ENCODE assay signal across 1 cellular context in genomic region chr1:207152792-207153434, GRCh38.
TF ChIP-seq lines count a peak whose summit lies in the region.

No MANE protein-coding gene starts in this region.

TF ChIP-seq in HepG2, 621 proteins besides CTCF, POLR2A, EP300 and RAD21 (continued from another document and continues in another):
- TF ChIP-seq HIVEP1 (CRISPR knock-in tag; IDR thresholded peaks at IDR 0.05) (no peak), ZNF234 (CRISPR knock-in tag; conservative IDR thresholded peaks at IDR 0.05) (no peak), CHCHD3 (CRISPR knock-in tag; IDR thresholded peaks at IDR 0.05) (no peak), ADNP (CRISPR knock-in tag; IDR thresholded peaks at IDR 0.05) (no peak), RERE (CRISPR knock-in tag; IDR thresholded peaks at IDR 0.05; ENCODE audit: low read depth) (no peak), ZNF678 (CRISPR knock-in tag; IDR thresholded peaks at IDR 0.05) (no peak), POLR2AphosphoS5 (IDR thresholded peaks at IDR 0.05; ENCODE audit: low read depth, low read length) (peak; percentile 54), MTF1 (CRISPR knock-in tag; IDR thresholded peaks at IDR 0.05) (no peak), RBAK (CRISPR knock-in tag; IDR thresholded peaks at IDR 0.05) (no peak), FOXA3 (CRISPR knock-in tag; IDR thresholded peaks at IDR 0.05) (peak; percentile 27; the same call in 1 of the 2 replicates), ZNF883 (CRISPR knock-in tag; IDR thresholded peaks at IDR 0.05; ENCODE audit: not compliant biosample characterization) (no peak), SMAD9 (CRISPR knock-in tag; IDR thresholded peaks at IDR 0.05) (0 out of 2 replicates have a peak, but pooled peaks have one; percentile 39), RBM22 (optimal IDR thresholded peaks at IDR 0.05; ENCODE audit: low read length) (no peak), NFATC3 (CRISPR knock-in tag; IDR thresholded peaks at IDR 0.05) (no peak), RXRB (CRISPR knock-in tag; IDR thresholded peaks at IDR 0.05; ENCODE audit: borderline replicate concordance) (peak; percentile 26; the same call in 1 of the 2 replicates), ZNF652 (CRISPR knock-in tag; IDR thresholded peaks at IDR 0.05; ENCODE audit: borderline replicate concordance, low read depth) (no peak), GTF2F1 (IDR thresholded peaks at IDR 0.05; ENCODE audit: low read length) (no peak; the same call in 1 of the 2 replicates), ZNF414 (CRISPR knock-in tag; IDR thresholded peaks at IDR 0.05) (peak; percentile 44; the same call in 1 of the 2 replicates), ZNF30 (CRISPR knock-in tag; IDR thresholded peaks at IDR 0.05) (no peak), ZNF607 (CRISPR knock-in tag; IDR thresholded peaks at IDR 0.05; ENCODE audit: borderline replicate concordance) (peak; percentile 58; the same call in 1 of the 2 replicates), DMTF1 (CRISPR knock-in tag; IDR thresholded peaks at IDR 0.05) (no peak), ASH2L (IDR thresholded peaks at IDR 0.05; ENCODE audit: insufficient read length, low read depth, low read length) (peak; percentile 31), CREB1 (IDR thresholded peaks at IDR 0.05) (peak; percentile 48; the same call in 1 of the 2 replicates), CREB1 (CRISPR knock-in tag; IDR thresholded peaks at IDR 0.05) (peak; percentile 83), SP5 (CRISPR knock-in tag; IDR thresholded peaks at IDR 0.05; ENCODE audit: borderline replicate concordance, low read depth) (no peak), CREM (IDR thresholded peaks at IDR 0.05) (peak; percentile 69), CREM (CRISPR knock-in tag; IDR thresholded peaks at IDR 0.05) (no peak), ZNF761 (CRISPR knock-in tag; conservative IDR thresholded peaks at IDR 0.05) (no peak)
- TF ChIP-seq, protein P1, sequence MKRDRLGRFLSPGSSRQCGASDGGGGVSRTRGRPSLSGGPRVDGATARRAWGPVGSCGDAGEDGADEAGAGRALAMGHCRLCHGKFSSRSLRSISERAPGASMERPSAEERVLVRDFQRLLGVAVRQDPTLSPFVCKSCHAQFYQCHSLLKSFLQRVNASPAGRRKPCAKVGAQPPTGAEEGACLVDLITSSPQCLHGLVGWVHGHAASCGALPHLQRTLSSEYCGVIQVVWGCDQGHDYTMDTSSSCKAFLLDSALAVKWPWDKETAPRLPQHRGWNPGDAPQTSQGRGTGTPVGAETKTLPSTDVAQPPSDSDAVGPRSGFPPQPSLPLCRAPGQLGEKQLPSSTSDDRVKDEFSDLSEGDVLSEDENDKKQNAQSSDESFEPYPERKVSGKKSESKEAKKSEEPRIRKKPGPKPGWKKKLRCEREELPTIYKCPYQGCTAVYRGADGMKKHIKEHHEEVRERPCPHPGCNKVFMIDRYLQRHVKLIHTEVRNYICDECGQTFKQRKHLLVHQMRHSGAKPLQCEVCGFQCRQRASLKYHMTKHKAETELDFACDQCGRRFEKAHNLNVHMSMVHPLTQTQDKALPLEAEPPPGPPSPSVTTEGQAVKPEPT (CRISPR knock-in tag; IDR thresholded peaks at IDR 0.05; ENCODE audit: low read depth), result no peak
- TF ChIP-seq, protein P2, sequence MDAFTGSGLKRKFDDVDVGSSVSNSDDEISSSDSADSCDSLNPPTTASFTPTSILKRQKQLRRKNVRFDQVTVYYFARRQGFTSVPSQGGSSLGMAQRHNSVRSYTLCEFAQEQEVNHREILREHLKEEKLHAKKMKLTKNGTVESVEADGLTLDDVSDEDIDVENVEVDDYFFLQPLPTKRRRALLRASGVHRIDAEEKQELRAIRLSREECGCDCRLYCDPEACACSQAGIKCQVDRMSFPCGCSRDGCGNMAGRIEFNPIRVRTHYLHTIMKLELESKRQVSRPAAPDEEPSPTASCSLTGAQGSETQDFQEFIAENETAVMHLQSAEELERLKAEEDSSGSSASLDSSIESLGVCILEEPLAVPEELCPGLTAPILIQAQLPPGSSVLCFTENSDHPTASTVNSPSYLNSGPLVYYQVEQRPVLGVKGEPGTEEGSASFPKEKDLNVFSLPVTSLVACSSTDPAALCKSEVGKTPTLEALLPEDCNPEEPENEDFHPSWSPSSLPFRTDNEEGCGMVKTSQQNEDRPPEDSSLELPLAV (CRISPR knock-in tag; conservative IDR thresholded peaks at IDR 0.05; ENCODE audit: low read depth), result no peak
- TF ChIP-seq, protein P3, sequence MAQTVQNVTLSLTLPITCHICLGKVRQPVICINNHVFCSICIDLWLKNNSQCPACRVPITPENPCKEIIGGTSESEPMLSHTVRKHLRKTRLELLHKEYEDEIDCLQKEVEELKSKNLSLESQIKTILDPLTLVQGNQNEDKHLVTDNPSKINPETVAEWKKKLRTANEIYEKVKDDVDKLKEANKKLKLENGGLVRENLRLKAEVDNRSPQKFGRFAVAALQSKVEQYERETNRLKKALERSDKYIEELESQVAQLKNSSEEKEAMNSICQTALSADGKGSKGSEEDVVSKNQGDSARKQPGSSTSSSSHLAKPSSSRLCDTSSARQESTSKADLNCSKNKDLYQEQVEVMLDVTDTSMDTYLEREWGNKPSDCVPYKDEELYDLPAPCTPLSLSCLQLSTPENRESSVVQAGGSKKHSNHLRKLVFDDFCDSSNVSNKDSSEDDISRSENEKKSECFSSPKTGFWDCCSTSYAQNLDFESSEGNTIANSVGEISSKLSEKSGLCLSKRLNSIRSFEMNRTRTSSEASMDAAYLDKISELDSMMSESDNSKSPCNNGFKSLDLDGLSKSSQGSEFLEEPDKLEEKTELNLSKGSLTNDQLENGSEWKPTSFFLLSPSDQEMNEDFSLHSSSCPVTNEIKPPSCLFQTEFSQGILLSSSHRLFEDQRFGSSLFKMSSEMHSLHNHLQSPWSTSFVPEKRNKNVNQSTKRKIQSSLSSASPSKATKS (CRISPR knock-in tag; IDR thresholded peaks at IDR 0.05), result no peak
- TF ChIP-seq, protein P4, sequence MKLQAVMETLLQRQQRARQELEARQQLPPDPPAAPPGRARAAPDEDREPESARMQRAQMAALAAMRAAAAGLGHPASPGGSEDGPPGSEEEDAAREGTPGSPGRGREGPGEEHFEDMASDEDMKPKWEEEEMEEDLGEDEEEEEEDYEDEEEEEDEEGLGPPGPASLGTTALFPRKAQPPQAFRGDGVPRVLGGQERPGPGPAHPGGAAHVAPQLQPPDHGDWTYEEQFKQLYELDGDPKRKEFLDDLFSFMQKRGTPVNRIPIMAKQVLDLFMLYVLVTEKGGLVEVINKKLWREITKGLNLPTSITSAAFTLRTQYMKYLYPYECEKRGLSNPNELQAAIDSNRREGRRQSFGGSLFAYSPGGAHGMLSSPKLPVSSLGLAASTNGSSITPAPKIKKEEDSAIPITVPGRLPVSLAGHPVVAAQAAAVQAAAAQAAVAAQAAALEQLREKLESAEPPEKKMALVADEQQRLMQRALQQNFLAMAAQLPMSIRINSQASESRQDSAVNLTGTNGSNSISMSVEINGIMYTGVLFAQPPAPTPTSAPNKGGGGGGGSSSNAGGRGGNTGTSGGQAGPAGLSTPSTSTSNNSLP (IDR thresholded peaks at IDR 0.05; ENCODE audit: low read depth, low read length), result peak; percentile 46; the same call in 1 of the 2 replicates
- TF ChIP-seq, protein P5, sequence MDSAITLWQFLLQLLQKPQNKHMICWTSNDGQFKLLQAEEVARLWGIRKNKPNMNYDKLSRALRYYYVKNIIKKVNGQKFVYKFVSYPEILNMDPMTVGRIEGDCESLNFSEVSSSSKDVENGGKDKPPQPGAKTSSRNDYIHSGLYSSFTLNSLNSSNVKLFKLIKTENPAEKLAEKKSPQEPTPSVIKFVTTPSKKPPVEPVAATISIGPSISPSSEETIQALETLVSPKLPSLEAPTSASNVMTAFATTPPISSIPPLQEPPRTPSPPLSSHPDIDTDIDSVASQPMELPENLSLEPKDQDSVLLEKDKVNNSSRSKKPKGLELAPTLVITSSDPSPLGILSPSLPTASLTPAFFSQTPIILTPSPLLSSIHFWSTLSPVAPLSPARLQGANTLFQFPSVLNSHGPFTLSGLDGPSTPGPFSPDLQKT (CRISPR knock-in tag; IDR thresholded peaks at IDR 0.05; ENCODE audit: borderline replicate concordance), result no peak
- TF ChIP-seq, protein P6, sequence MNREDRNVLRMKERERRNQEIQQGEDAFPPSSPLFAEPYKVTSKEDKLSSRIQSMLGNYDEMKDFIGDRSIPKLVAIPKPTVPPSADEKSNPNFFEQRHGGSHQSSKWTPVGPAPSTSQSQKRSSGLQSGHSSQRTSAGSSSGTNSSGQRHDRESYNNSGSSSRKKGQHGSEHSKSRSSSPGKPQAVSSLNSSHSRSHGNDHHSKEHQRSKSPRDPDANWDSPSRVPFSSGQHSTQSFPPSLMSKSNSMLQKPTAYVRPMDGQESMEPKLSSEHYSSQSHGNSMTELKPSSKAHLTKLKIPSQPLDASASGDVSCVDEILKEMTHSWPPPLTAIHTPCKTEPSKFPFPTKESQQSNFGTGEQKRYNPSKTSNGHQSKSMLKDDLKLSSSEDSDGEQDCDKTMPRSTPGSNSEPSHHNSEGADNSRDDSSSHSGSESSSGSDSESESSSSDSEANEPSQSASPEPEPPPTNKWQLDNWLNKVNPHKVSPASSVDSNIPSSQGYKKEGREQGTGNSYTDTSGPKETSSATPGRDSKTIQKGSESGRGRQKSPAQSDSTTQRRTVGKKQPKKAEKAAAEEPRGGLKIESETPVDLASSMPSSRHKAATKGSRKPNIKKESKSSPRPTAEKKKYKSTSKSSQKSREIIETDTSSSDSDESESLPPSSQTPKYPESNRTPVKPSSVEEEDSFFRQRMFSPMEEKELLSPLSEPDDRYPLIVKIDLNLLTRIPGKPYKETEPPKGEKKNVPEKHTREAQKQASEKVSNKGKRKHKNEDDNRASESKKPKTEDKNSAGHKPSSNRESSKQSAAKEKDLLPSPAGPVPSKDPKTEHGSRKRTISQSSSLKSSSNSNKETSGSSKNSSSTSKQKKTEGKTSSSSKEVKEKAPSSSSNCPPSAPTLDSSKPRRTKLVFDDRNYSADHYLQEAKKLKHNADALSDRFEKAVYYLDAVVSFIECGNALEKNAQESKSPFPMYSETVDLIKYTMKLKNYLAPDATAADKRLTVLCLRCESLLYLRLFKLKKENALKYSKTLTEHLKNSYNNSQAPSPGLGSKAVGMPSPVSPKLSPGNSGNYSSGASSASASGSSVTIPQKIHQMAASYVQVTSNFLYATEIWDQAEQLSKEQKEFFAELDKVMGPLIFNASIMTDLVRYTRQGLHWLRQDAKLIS (CRISPR knock-in tag; IDR thresholded peaks at IDR 0.05), result no peak
- TF ChIP-seq, protein P7, sequence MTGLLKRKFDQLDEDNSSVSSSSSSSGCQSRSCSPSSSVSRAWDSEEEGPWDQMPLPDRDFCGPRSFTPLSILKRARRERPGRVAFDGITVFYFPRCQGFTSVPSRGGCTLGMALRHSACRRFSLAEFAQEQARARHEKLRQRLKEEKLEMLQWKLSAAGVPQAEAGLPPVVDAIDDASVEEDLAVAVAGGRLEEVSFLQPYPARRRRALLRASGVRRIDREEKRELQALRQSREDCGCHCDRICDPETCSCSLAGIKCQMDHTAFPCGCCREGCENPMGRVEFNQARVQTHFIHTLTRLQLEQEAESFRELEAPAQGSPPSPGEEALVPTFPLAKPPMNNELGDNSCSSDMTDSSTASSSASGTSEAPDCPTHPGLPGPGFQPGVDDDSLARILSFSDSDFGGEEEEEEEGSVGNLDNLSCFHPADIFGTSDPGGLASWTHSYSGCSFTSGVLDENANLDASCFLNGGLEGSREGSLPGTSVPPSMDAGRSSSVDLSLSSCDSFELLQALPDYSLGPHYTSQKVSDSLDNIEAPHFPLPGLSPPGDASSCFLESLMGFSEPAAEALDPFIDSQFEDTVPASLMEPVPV (CRISPR knock-in tag; IDR thresholded peaks at IDR 0.05), result no peak
